ENCODE assay signal across 8 cellular contexts in the genomic region with DNA sequence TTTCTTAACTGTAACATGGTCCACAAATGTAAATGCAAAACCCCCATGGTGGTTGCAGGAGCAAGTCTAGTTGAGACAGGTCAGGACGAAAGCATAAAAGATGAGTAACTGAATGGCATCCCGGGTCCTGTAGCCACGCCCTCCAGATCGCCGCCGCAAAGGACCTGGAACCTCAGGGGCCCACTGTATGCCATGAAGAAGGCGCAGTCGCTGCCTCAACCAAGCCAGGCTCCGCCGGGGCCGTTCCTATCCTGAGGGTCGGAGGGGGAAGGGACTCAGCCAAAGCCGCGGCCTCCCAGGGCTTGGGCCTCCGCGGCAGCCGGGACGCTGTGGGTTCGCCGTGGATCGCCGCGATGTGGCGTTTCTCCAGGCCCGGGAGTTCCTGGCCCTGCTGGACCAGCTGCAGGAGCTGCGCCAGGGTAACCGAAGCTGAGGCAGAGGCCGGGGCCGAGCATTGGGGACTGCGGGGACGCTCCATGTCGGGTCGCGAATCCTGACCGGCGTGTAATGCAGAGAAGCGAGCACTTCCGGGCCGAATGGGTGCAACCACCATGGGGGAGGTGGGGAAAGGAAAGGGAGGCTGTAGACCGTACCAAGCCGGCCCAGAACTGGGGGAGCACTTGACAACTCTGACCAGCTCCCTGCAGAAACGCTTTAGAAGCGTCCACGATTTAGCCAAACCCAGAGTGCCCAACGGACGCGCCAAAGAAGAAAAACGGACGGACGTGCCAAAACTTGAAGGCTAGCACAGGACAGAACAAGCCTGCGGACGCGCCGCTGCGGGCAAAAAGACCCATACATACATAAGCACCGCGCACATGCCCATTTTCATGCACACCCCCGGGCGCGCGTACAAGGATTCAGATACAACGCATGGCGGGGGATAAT. TPM values are rescaled to one million over a fixed set of nuclear protein-coding genes. Genes with fewer than 3 reads are reported as not detected.
DNase-seq lines count a peak whose midpoint lies in the region; ATAC-seq, FAIRE-seq and TF ChIP-seq lines count a peak whose summit lies in the region.

No MANE protein-coding gene starts in this region.

- TF ChIP-seq CTCF in GM13977 (IDR thresholded peaks at IDR 0.05; ENCODE audit: extremely low read depth, insufficient read depth, missing control alignments) (no peak), astrocyte (IDR thresholded peaks at IDR 0.05; ENCODE audit: insufficient read depth, low read depth, low read length) (no peak), vagina (IDR thresholded peaks at IDR 0.05) (no peak)

- H3K27me3 Mint-ChIP-seq in astrocyte (ENCODE audit: low read depth, unreplicated experiment): no peaks in the 10 kb centered on the region

- H3K4me1 Mint-ChIP-seq in astrocyte (ENCODE audit: low read depth, unreplicated experiment): peaks cover 19% of the 10 kb centered on the region

- DNase-seq in GM13977 (ENCODE audit: low spot score) (peak; percentile 92), NCI-H187 (lab: John Stamatoyannopoulos, UW) (peak; percentile 81 to 92), T-helper 22 cell (ENCODE audit: low read depth) (peak; percentile 80), astrocyte (ENCODE audit: low read depth) (peak; percentile 98), hepatic stellate cell (ENCODE audit: low spot score) (peak; percentile 93), vagina (ENCODE audit: extremely low spot score in 2 of 2) (peak in 1 of 2 donors; percentile 91)

- H4K20me1 ChIP-seq in astrocyte (ENCODE audit: insufficient read depth, low read length): peaks cover 8% of the 10 kb centered on the region

- peak overlapping the region; percentile 81 for H2AFZ ChIP-seq in astrocyte (ENCODE audit: low read depth, low read length)

- ATAC-seq in HG02870 (IDR thresholded peaks at IDR 0.05; ENCODE audit: unreplicated experiment): peak; percentile 88

- peak overlapping the region; percentile 96 for H3K4me2 ChIP-seq in astrocyte (ENCODE audit: low read length)

- peaks cover 9% of the 10 kb centered on the region for H3K79me2 ChIP-seq in astrocyte (ENCODE audit: insufficient read depth, low read length)

- H3K27me3 ChIP-seq in astrocyte (ENCODE audit: insufficient read depth, low read length) (no peaks in the 10 kb centered on the region), rectal smooth muscle tissue (ENCODE audit: control insufficient read depth, insufficient read depth, low read length) (no peaks in the 10 kb centered on the region), vagina (no peaks in the 10 kb centered on the region)

- H3K9me3 Mint-ChIP-seq in astrocyte (ENCODE audit: unreplicated experiment): no peaks in the 10 kb centered on the region

- in situ Hi-C loops in GM13977 (cut with MboI; ENCODE audit: low pct_unique_long_range_greater_than_20kb, low sequenced_read_pairs, unreplicated experiment): no loop called here

- H3K9me3 ChIP-seq in astrocyte (ENCODE audit: insufficient read depth, low read depth, low read length) (no peaks in the 10 kb centered on the region), vagina (no peaks in the 10 kb centered on the region)

- peaks cover 8% of the 10 kb centered on the region for H3K36me3 ChIP-seq in astrocyte (ENCODE audit: insufficient read depth, low read length)
- peaks cover 6% of the 10 kb centered on the region for H3K36me3 ChIP-seq in rectal smooth muscle tissue (ENCODE audit: control insufficient read depth, insufficient read depth, low read length)
- peaks cover 0 to 18% of the 10 kb centered on the region in 2 donors for H3K36me3 ChIP-seq in vagina

- H3K27ac ChIP-seq in astrocyte (ENCODE audit: low read depth, low read length): peak overlapping the region; percentile 98
- peak overlapping the region; percentile 82 for H3K27ac ChIP-seq in rectal smooth muscle tissue (ENCODE audit: low read depth, low read length)
- peak overlapping the region; percentile 74 for H3K27ac ChIP-seq in vagina

- peak overlapping the region; percentile 92 for H3K27ac Mint-ChIP-seq in astrocyte (ENCODE audit: unreplicated experiment)

- peak overlapping the region; percentile 88 for H3K4me3 Mint-ChIP-seq in astrocyte (ENCODE audit: unreplicated experiment)

- peaks cover 11% of the 10 kb centered on the region for H3K36me3 Mint-ChIP-seq in astrocyte (ENCODE audit: low read depth, unreplicated experiment)

- H3K4me3 ChIP-seq in astrocyte (ENCODE audit: insufficient read depth, low read depth, low read length) (peak overlapping the region; percentile 93), rectal smooth muscle tissue (ENCODE audit: low read length) (peak overlapping the region; percentile 75), vagina (peak overlapping the region; percentile 64 to 98)

- no peak for TF ChIP-seq POLR2A in vagina (IDR thresholded peaks at IDR 0.05)

- FAIRE-seq in astrocyte (lab: Jason Lieb, UNC): no peak

- intact Hi-C loops in vagina (cut with DNase I): no loop called here

- H3K9ac ChIP-seq in astrocyte (ENCODE audit: low read length) (peak overlapping the region; percentile 98), rectal smooth muscle tissue (ENCODE audit: low read length) (peak overlapping the region; percentile 81)

- H3K4me1 ChIP-seq in astrocyte (ENCODE audit: insufficient read depth, low read length) (peaks cover 14% of the 10 kb centered on the region), rectal smooth muscle tissue (ENCODE audit: control insufficient read depth, insufficient read depth, low read length) (peaks cover 3% of the 10 kb centered on the region), vagina (peaks cover 14% of the 10 kb centered on the region)

RNA-seq across cellular contexts. Expression of a gene that starts 11.1 kb away (rescaled TPM):
- total RNA-seq in astrocyte (90.1 and 92.0 TPM in 2 replicates), vagina (55.7 TPM)

RNA-seq across cellular contexts. Expression of a gene that starts 25.3 kb away (rescaled TPM):
- total RNA-seq in astrocyte (not detected in 2 replicates), vagina (not detected)

RNA-seq across cellular contexts. Expression of a gene that starts 38.7 kb away (rescaled TPM):
- 37.1 and 37.4 TPM in 2 replicates for total RNA-seq in astrocyte
- total RNA-seq in vagina: 30.2 TPM
